1 cellular context compared by ENCODE assay signal in genomic region chr12:69131073-69131472, GRCh38.
TF ChIP-seq lines count a peak whose summit lies in the region.

No MANE protein-coding gene starts in this region.

TF ChIP-seq in GM23338, 12 proteins besides CTCF, POLR2A, EP300 and RAD21 (continued from another document):
- TF ChIP-seq ZNF462 (CRISPR knock-in tag; IDR thresholded peaks at IDR 0.05) (no peak), POLR2AphosphoS5 (IDR thresholded peaks at IDR 0.05; ENCODE audit: low read depth) (no peak)
